In genomic region chr3:9412293-9412692, GRCh38 we compare ENCODE assay signal across 27 cellular contexts. TPM values are rescaled to one million over a fixed set of nuclear protein-coding genes. Genes with fewer than 3 reads are reported as not detected.
DNase-seq lines count a peak whose midpoint lies in the region; ATAC-seq, FAIRE-seq and TF ChIP-seq lines count a peak whose summit lies in the region.
"Had no signal": no experiment of that assay in that cellular context is flagged by ENCODE, and none has a peak within 500 bp of the region (broad histone marks: within the 10 kb centered on the region; RNA-seq: fewer than 3 reads in every experiment).

No MANE protein-coding gene starts in this region.

- peaks cover 46 to 79% (median 64%) of the 10 kb centered on the region in 4 donors for H3K4me1 Mint-ChIP-seq in CD4-positive, alpha-beta memory T cell
- peaks cover 23 to 81% (median 68%) of the 10 kb centered on the region in 4 donors for H3K4me1 Mint-ChIP-seq in naive thymus-derived CD8-positive, alpha-beta T cell

- no peak for FAIRE-seq in A549 (lab: Jason Lieb, UNC)
- FAIRE-seq in GM12878 (lab: Jason Lieb, UNC) = no peak

- WGBS in A549 (ENCODE audit: missing lambda C conversion rate) = 90% methylated on average over 1 of the region's 1 CpG
- 100% methylated on average over 1 of the region's 1 CpG for WGBS in GM12878 (ENCODE audit: insufficient coverage, insufficient replicate concordance, low lambda C conversion rate, missing lambda C conversion rate)

- CTCF ChIA-PET in A549 (lab: Yijun Ruan, JAX) (no interaction called here), GM12878 (lab: Yijun Ruan, JAX) (no interaction called here)
- CTCF ChIA-PET in CD4-positive, alpha-beta memory T cell (lab: Charles Lee; ENCODE audit: partially characterized antibody) = no interaction called here

- H4K20me1 ChIP-seq in GM12878 (ENCODE audit: control insufficient read depth, insufficient read depth) = peaks cover 8% of the 10 kb centered on the region

- POLR2A ChIA-PET in A549 (lab: Yijun Ruan, JAX) (no interaction called here), GM12878 (lab: Charles Lee) (no interaction called here)
- POLR2A ChIA-PET in CD4-positive, alpha-beta memory T cell (lab: Charles Lee; ENCODE audit: partially characterized antibody) = interaction anchor here (0.9 kb wide), 2 partner anchors 9 to 16 kb away, joined by 3 to 4 read pairs; partner anchors contain the start of gene SETD5
- POLR2A ChIA-PET in naive thymus-derived CD8-positive, alpha-beta T cell (lab: Charles Lee) = no interaction called here

- no peak for DNase-seq in A549 (ENCODE audit: low read depth in 1 of 2, low spot score in 1 of 2)
- no peak for DNase-seq in CD4-positive, alpha-beta memory T cell
- DNase-seq in GM12878 (ENCODE audit: low read depth, low spot score) = no peak
- DNase-seq in naive thymus-derived CD8-positive, alpha-beta T cell = no peak
- no peak for DNase-seq in NCI-H748 treated with DMSO at 0.1 percent for 48 hours (lab: John Stamatoyannopoulos, UW)
- DNase-seq in stimulated activated CD4-positive, alpha-beta T cell treated with anti-CD3 and anti-CD28 coated beads, Interleukin-1b, Interleukin-23, amount 100 ng/mL, for 48 hours = no peak
- DNase-seq: activated CD4-positive, alpha-beta T cell treated with anti-CD3 and anti-CD28 coated beads for 4 hours; activated naive CD4-positive, alpha-beta T cell; activated T-cell treated with anti-CD3 and anti-CD28 coated beads, Interleukin-2, amount 50 U/mL, for 1 hour; amniotic stem cell; C1 segment of cervical spinal cord; cortex of kidney; esophagus squamous epithelium; foreskin melanocyte; GOT3; left colon; NCI-H1092; NCI-H1694 treated with DMSO at 0.1 percent for 48 hours; NCI-H524 treated with DMSO at 0.1 percent for 48 hours; nucleus accumbens; PC-9; tibial artery had no signal

- H3K27me3 Mint-ChIP-seq in CD4-positive, alpha-beta memory T cell = no peaks in the 10 kb centered on the region
- no peaks in the 10 kb centered on the region for H3K27me3 Mint-ChIP-seq in naive thymus-derived CD8-positive, alpha-beta T cell

- TF ChIP-seq POLR2A in A549 (IDR thresholded peaks at IDR 0.05; ENCODE audit: low read length) (no peak), GM12878 (IDR thresholded peaks at IDR 0.05; ENCODE audit: low read depth, low read length) (no peak)

- intact Hi-C loops in CD4-positive, alpha-beta memory T cell (cut with micrococcal nuclease) = no loop called here
- intact Hi-C loops in GM12878 (cut with micrococcal nuclease; ENCODE audit: unreplicated experiment) = no loop called here

- TF ChIP-seq EP300 in A549 (IDR thresholded peaks at IDR 0.05) = no peak
- TF ChIP-seq EP300 in GM12878 (IDR thresholded peaks at IDR 0.05; ENCODE audit: borderline replicate concordance in 1 of 2, control insufficient read depth in 1 of 2, low read depth in 2 of 2, low read length in 2 of 2) = no peak

- H3K4me3 ChIP-seq in A549 (no peak overlapping the region), GM12878 (no peak overlapping the region)
- no peak overlapping the region for H3K4me3 ChIP-seq in CD4-positive, alpha-beta memory T cell (ENCODE audit: low read length in 2 of 2)
- H3K4me3 ChIP-seq: esophagus squamous epithelium, PC-9, skin epidermis, tibial artery had no signal

- peaks cover 99% of the 10 kb centered on the region for H3K79me2 ChIP-seq in GM12878 (ENCODE audit: control insufficient read depth, insufficient read depth, low read length)

- TF ChIP-seq CTCF in A549 (IDR thresholded peaks at IDR 0.05) = no peak
- TF ChIP-seq CTCF in GM12878 (IDR thresholded peaks at IDR 0.05 in 2 of 3, conservative IDR thresholded peaks at IDR 0.05 in 1 of 3; ENCODE audit: control insufficient read depth in 2 of 3, extremely low read depth in 1 of 3, insufficient read depth in 1 of 3, low read depth in 3 of 3, low read length in 3 of 3) = no peak

- H3K27me3 ChIP-seq in CD4-positive, alpha-beta memory T cell (ENCODE audit: insufficient read depth, low read length) = no peaks in the 10 kb centered on the region
- H3K27me3 ChIP-seq in GM12878 (replicated peaks in 1 of 2; ENCODE audit: control insufficient read depth in 2 of 2, insufficient read depth in 2 of 2, low read length in 1 of 2) = no peaks in the 10 kb centered on the region
- H3K27me3 ChIP-seq: esophagus squamous epithelium, tibial artery had no signal

- no peaks in the 10 kb centered on the region for H3K36me3 ChIP-seq in CD4-positive, alpha-beta memory T cell (ENCODE audit: insufficient read depth, low read length)
- peaks cover 0 to 15% of the 10 kb centered on the region in 2 experiments for H3K36me3 ChIP-seq in GM12878 (ENCODE audit: control insufficient read depth in 2 of 2, insufficient read depth in 2 of 2, low read length in 1 of 2)
- H3K36me3 ChIP-seq: tibial artery had no signal

- RAD21 ChIA-PET in GM12878 (lab: Charles Lee; ENCODE audit: unreplicated experiment) = no interaction called here

- in situ Hi-C loops in GM12878 (cut with MboI) = no loop called here

- peak overlapping the region in 6 of 7 donors; percentile 49 to 84 (median 74) for H3K27ac Mint-ChIP-seq in CD4-positive, alpha-beta memory T cell
- H3K27ac Mint-ChIP-seq in naive thymus-derived CD8-positive, alpha-beta T cell = peak overlapping the region in 6 of 10 donors; percentile 11 to 87 (median 52)
- H3K27ac Mint-ChIP-seq: T-helper 2 cell treated with Interferon-gamma antibody and Interleukin-4, amounts not matched to agents 5 μg/mL and 100 μg/mL, for 36 hours had no signal

- peaks cover 59% of the 10 kb centered on the region for H3K4me1 ChIP-seq in A549
- H3K4me1 ChIP-seq in CD4-positive, alpha-beta memory T cell (ENCODE audit: insufficient read depth, low read length) = peaks cover 77% of the 10 kb centered on the region
- H3K4me1 ChIP-seq in GM12878 (ENCODE audit: control insufficient read depth, insufficient read depth, low read length) = peaks cover 4% of the 10 kb centered on the region; the same call in 1 of the 2 replicates

- H3K36me3 Mint-ChIP-seq in CD4-positive, alpha-beta memory T cell = peaks cover 4 to 17% of the 10 kb centered on the region in 2 donors
- H3K36me3 Mint-ChIP-seq in naive thymus-derived CD8-positive, alpha-beta T cell = peaks cover 0 to 21% (median 3%) of the 10 kb centered on the region in 3 donors

- no peaks in the 10 kb centered on the region for H3K9me3 Mint-ChIP-seq in CD4-positive, alpha-beta memory T cell
- H3K9me3 Mint-ChIP-seq in naive thymus-derived CD8-positive, alpha-beta T cell = no peaks in the 10 kb centered on the region

- no peak overlapping the region for H3K9ac ChIP-seq in GM12878 (ENCODE audit: control insufficient read depth, insufficient read depth, low read length)

- H3K27ac ChIP-seq in A549 (no peak overlapping the region), GM12878 (ENCODE audit: control insufficient read depth, insufficient read depth) (no peak overlapping the region)
- H3K27ac ChIP-seq in CD4-positive, alpha-beta memory T cell (ENCODE audit: low read depth, low read length) = no peak overlapping the region
- H3K27ac ChIP-seq: tibial artery had no signal

- peak overlapping the region in 2 of 8 donors; percentile 43 to 75 for H3K4me3 Mint-ChIP-seq in CD4-positive, alpha-beta memory T cell
- H3K4me3 Mint-ChIP-seq in naive thymus-derived CD8-positive, alpha-beta T cell = peak overlapping the region in 3 of 10 donors; percentile 6 to 49 (median 37)
- H3K4me3 Mint-ChIP-seq: T-helper 2 cell treated with Interferon-gamma antibody and Interleukin-4, amounts not matched to agents 5 μg/mL and 100 μg/mL, for 36 hours had no signal

- SMC1A ChIA-PET in GM12878 (lab: Charles Lee; ENCODE audit: uncharacterized antibody, unreplicated experiment) = interaction anchor here (1.1 kb wide), 1 partner anchor 10 kb away, joined by 3 read pairs; no protein-coding TSS in a partner anchor

- 0 out of 3 replicates have a peak overlapping the region, but pooled peaks have one; percentile 3 for H3K4me2 ChIP-seq in A549
- H3K4me2 ChIP-seq in GM12878 (ENCODE audit: control insufficient read depth, insufficient read depth) = no peak overlapping the region; the same call in 1 of the 2 replicates
- H3K4me2 ChIP-seq: PC-9 had no signal

- ATAC-seq in A549 (no peak), GM12878 (no peak), HG03432 (IDR thresholded peaks at IDR 0.05; ENCODE audit: unreplicated experiment) (no peak)
- no peak for ATAC-seq in naive thymus-derived CD8-positive, alpha-beta T cell
- ATAC-seq: left colon, Right ventricle myocardium inferior, SK-N-SH treated with all-trans-retinoic acid at 6 μM for 48 hours had no signal

- TF ChIP-seq RAD21 in A549 (conservative IDR thresholded peaks at IDR 0.05 in 1 of 2, IDR thresholded peaks at IDR 0.05 in 1 of 2) (no peak), GM12878 (IDR thresholded peaks at IDR 0.05; ENCODE audit: insufficient read depth, low read depth, low read length) (no peak)

- 0 out of 3 replicates have a peak, but pooled peaks cover 6% of the 10 kb centered on the region for H3K9me3 ChIP-seq in A549
- H3K9me3 ChIP-seq in CD4-positive, alpha-beta memory T cell (ENCODE audit: control insufficient read depth in 1 of 2, low read length in 2 of 2) = no peaks in the 10 kb centered on the region
- H3K9me3 ChIP-seq in GM12878 (replicated peaks; ENCODE audit: control insufficient read depth, insufficient read depth, low read length) = no peaks in the 10 kb centered on the region
- H3K9me3 ChIP-seq: esophagus squamous epithelium, tibial artery had no signal

- BruUV-seq in GM12878 (replicated peaks; lab: Mats Ljungman, UMichigan) = no TSS peak

- no peak overlapping the region for H2AFZ ChIP-seq in GM12878 (ENCODE audit: control insufficient read depth, low read depth, low read length)
- H2AFZ ChIP-seq: PC-9 had no signal

RNA-seq across cellular contexts. Expression of gene SETD5, which starts 14.9 kb away (rescaled TPM):
- polyA plus RNA-seq in A549 (2011; rRNA removed) (92.3 and 116 TPM in 2 replicates), A549 (2017; fragmentation: RNase III; extraction: RNeasy Plus Mini Kit Qiagen cat#74134 plus additional on column Dnase treatment) (41.7 to 46.1 TPM (median 44.2 TPM) in 3 replicates), GM12878 (2011; rRNA removed) (73.3 and 94.0 TPM in 2 replicates), GM12878 (2014; fragmentation: Illumina TruSeq; extraction: Trizol) (87.6 and 94.3 TPM in 2 replicates), GM12878 (2014; fragmentation: Nextera tagmentation; extraction: Ambion mirVana) (10 to 100 TPM in 1 of 2 experiments, 1 to 10 TPM in 1; 8.2 to 23.0 TPM), GM12878 (2014; rRNA removed) (55.5 and 57.5 TPM in 2 replicates), GM12878 (2016; fragmentation: Nextera tagmentation; extraction: Ambion mirVana) (10 to 100 TPM; 46.9 to 50.7 TPM)
- polyA plus RNA-seq in A549 (2012; cell fraction: cytosol; rRNA removed) = 27.4 and 36.6 TPM in 2 replicates
- 70.5 and 82.3 TPM in 2 replicates for polyA plus RNA-seq in A549 (2012; cell fraction: nucleus; rRNA removed)
- polyA minus RNA-seq in A549 (2011; rRNA and poly(A)+ RNA removed) = 151 and 153 TPM in 2 replicates
- 100 to 1,000 TPM; 142 TPM for total RNA-seq in CD4-positive, alpha-beta memory T cell
- polyA plus RNA-seq in CD4-positive, alpha-beta memory T cell = 10 to 100 TPM in 1 of 2 donors, 1 to 10 TPM in 1; 8.4 to 51.4 TPM
- total RNA-seq in GM12878 (2013; cell fraction: nucleolus; rRNA removed) = 719 and 759 TPM in 2 replicates
- total RNA-seq in GM12878 (2014; rRNA removed) (44.7 and 53.3 TPM in 2 replicates), GM12878 (2014; rRNA removed; fragmentation: Illumina TruSeq; extraction: Trizol) (60.8 and 61.2 TPM in 2 replicates), GM12878 (2021) (90.1 and 93.5 TPM in 2 replicates)
- polyA plus RNA-seq in GM12878 (2011; ENCODE audit: low read depth) = 104 TPM
- polyA plus RNA-seq in GM12878 (2011; cell fraction: cytosol; rRNA removed) = 60.0 and 80.8 TPM in 2 replicates
- polyA plus RNA-seq in GM12878 (2011; cell fraction: nucleus; rRNA removed) = 252 and 350 TPM in 2 replicates
- polyA plus RNA-seq in GM12878 (2012) = 66.6 and 69.7 TPM in 2 replicates
- 134 and 215 TPM in 2 replicates for polyA minus RNA-seq in GM12878 (2011; rRNA and poly(A)+ RNA removed)
- 55.5 and 67.3 TPM in 2 replicates for polyA minus RNA-seq in GM12878 (2011; cell fraction: cytosol; rRNA and poly(A)+ RNA removed)
- 205 and 262 TPM in 2 replicates for polyA minus RNA-seq in GM12878 (2011; cell fraction: nucleus; rRNA and poly(A)+ RNA removed)
- total RNA-seq in naive thymus-derived CD8-positive, alpha-beta T cell = 100 to 1,000 TPM; 143 to 146 TPM
- polyA plus RNA-seq in naive thymus-derived CD8-positive, alpha-beta T cell = 10 to 100 TPM; 16.0 to 43.0 (median 24.7) TPM

RNA-seq across cellular contexts. Expression of gene THUMPD3, which starts 49.4 kb away (rescaled TPM):
- polyA plus RNA-seq in A549 (2011; rRNA removed) (86.0 and 93.2 TPM in 2 replicates), A549 (2017; fragmentation: RNase III; extraction: RNeasy Plus Mini Kit Qiagen cat#74134 plus additional on column Dnase treatment) (53.9 to 64.4 TPM (median 60.7 TPM) in 3 replicates), GM12878 (2011; rRNA removed) (44.5 and 57.5 TPM in 2 replicates), GM12878 (2014; fragmentation: Illumina TruSeq; extraction: Trizol) (43.8 and 54.9 TPM in 2 replicates), GM12878 (2014; fragmentation: Nextera tagmentation; extraction: Ambion mirVana) (10 to 100 TPM; 29.2 to 32.1 TPM), GM12878 (2014; rRNA removed) (25.4 and 31.7 TPM in 2 replicates), GM12878 (2016; fragmentation: Nextera tagmentation; extraction: Ambion mirVana) (10 to 100 TPM; 39.8 to 44.2 TPM)
- polyA plus RNA-seq in A549 (2012; cell fraction: cytosol; rRNA removed) = 30.2 and 32.0 TPM in 2 replicates
- polyA plus RNA-seq in A549 (2012; cell fraction: nucleus; rRNA removed) = 15.7 and 22.5 TPM in 2 replicates
- polyA minus RNA-seq in A549 (2011; rRNA and poly(A)+ RNA removed) = 50.7 and 51.4 TPM in 2 replicates
- total RNA-seq in CD4-positive, alpha-beta memory T cell = 10 to 100 TPM; 36.9 to 39.2 TPM
- 10 to 100 TPM; 10.8 to 29.3 TPM for polyA plus RNA-seq in CD4-positive, alpha-beta memory T cell
- 43.7 and 50.7 TPM in 2 replicates for total RNA-seq in GM12878 (2013; cell fraction: nucleolus; rRNA removed)
- total RNA-seq in GM12878 (2014; rRNA removed) (28.7 and 42.3 TPM in 2 replicates), GM12878 (2014; rRNA removed; fragmentation: Illumina TruSeq; extraction: Trizol) (46.7 and 47.4 TPM in 2 replicates), GM12878 (2021) (39.3 and 46.1 TPM in 2 replicates)
- 38.5 TPM for polyA plus RNA-seq in GM12878 (2011; ENCODE audit: low read depth)
- 25.4 and 33.5 TPM in 2 replicates for polyA plus RNA-seq in GM12878 (2011; cell fraction: cytosol; rRNA removed)
- polyA plus RNA-seq in GM12878 (2011; cell fraction: nucleus; rRNA removed) = 18.2 and 19.4 TPM in 2 replicates
- polyA plus RNA-seq in GM12878 (2012) = 32.8 and 44.6 TPM in 2 replicates
- polyA minus RNA-seq in GM12878 (2011; rRNA and poly(A)+ RNA removed) = 68.4 and 126 TPM in 2 replicates
- 21.2 and 24.5 TPM in 2 replicates for polyA minus RNA-seq in GM12878 (2011; cell fraction: cytosol; rRNA and poly(A)+ RNA removed)
- polyA minus RNA-seq in GM12878 (2011; cell fraction: nucleus; rRNA and poly(A)+ RNA removed) = 16.2 and 30.7 TPM in 2 replicates
- total RNA-seq in naive thymus-derived CD8-positive, alpha-beta T cell = 10 to 100 TPM; 42.6 to 43.3 TPM
- polyA plus RNA-seq in naive thymus-derived CD8-positive, alpha-beta T cell = 10 to 100 TPM; 22.7 to 30.8 (median 23.5) TPM
